Comparison of ENCODE assay signal across 23 cellular contexts in genomic region chrX:9767375-9767774, GRCh38. TPM values are rescaled to one million over a fixed set of nuclear protein-coding genes. Genes with fewer than 3 reads are reported as not detected.
DNase-seq lines count a peak whose midpoint lies in the region; ATAC-seq and TF ChIP-seq lines count a peak whose summit lies in the region.
"Had no signal": no experiment of that assay in that cellular context is flagged by ENCODE, and none has a peak within 500 bp of the region (broad histone marks: within the 10 kb centered on the region; RNA-seq: fewer than 3 reads in every experiment).

No MANE protein-coding gene starts in this region.

- DNase-seq in A673 (ENCODE audit: low spot score), result peak; percentile 83
- DNase-seq in DND-41, result peak; percentile 79
- peak; percentile 44 for DNase-seq in NCI-H526 treated with DMSO at 0.1 percent for 48 hours (lab: John Stamatoyannopoulos, UW)
- no peak for DNase-seq in glutamatergic neuron
- DNase-seq in activated effector memory CD4-positive, alpha-beta T cell treated with anti-CD3 and anti-CD28 coated beads, Interleukin-2, amount 50 U/mL, for 16 hours, result no peak
- no peak for DNase-seq in activated T-cell treated with anti-CD3 and anti-CD28 coated beads, Interleukin-2, amount 50 U/mL, for 24 hours
- DNase-seq in SKM-1 treated with dmso at 0.1 percent for 144 hours (lab: John Stamatoyannopoulos, UW; ENCODE audit: unreplicated experiment), result no peak
- DNase-seq: activated CD4-positive, alpha-beta T cell treated with anti-CD3 and anti-CD28 coated beads, Interleukin-2, amount 50 U/mL, for 48 hours; activated naive CD4-positive, alpha-beta T cell treated with anti-CD3 and anti-CD28 coated beads, Interleukin-2, amount 10 ng/mL, durations not matched to agents 7 days and 5 days; amniotic stem cell; effector CD8-positive, alpha-beta T cell; NCI-H1105; NCI-H2029; NCI-H510A; nephron progenitor cell; ovary; retina; T-helper 1 cell had no signal

- no peak for TF ChIP-seq CTCF in A673 (conservative IDR thresholded peaks at IDR 0.05; ENCODE audit: low read depth, low read length)
- TF ChIP-seq CTCF in DND-41 (IDR thresholded peaks at IDR 0.05; ENCODE audit: borderline replicate concordance, extremely low read depth, low read length, poor library complexity, severe bottlenecking), result no peak
- TF ChIP-seq CTCF in glutamatergic neuron (IDR thresholded peaks at IDR 0.05; ENCODE audit: partially characterized antibody, unreplicated experiment), result no peak

- H3K9me3 ChIP-seq in A673 (ENCODE audit: low read depth, low read length, poor library complexity, severe bottlenecking) (no peaks in the 10 kb centered on the region), DND-41 (ENCODE audit: insufficient read depth, low read length, severe bottlenecking) (no peaks in the 10 kb centered on the region)
- H3K9me3 ChIP-seq: ovary, SJSA1, tibial nerve had no signal

- no peaks in the 10 kb centered on the region for H3K36me3 Mint-ChIP-seq in glutamatergic neuron (ENCODE audit: unreplicated experiment)
- H3K36me3 Mint-ChIP-seq in activated T-cell treated with anti-CD3 and anti-CD28 coated beads, Interleukin-2, amount 50 U/mL, for 24 hours (ENCODE audit: low read depth), result no peaks in the 10 kb centered on the region
- H3K36me3 Mint-ChIP-seq: activated naive CD4-positive, alpha-beta T cell treated with anti-CD3 and anti-CD28 coated beads, Interleukin-2, amount 10 ng/mL, durations not matched to agents 7 days and 5 days had no signal

- CTCF ChIA-PET in A673 (lab: Charles Lee), result no interaction called here

- no peaks in the 10 kb centered on the region for H3K79me2 ChIP-seq in DND-41 (ENCODE audit: insufficient read depth, low read length)

- peaks cover 16% of the 10 kb centered on the region for H3K4me1 ChIP-seq in A673 (ENCODE audit: insufficient read depth, low read length, poor library complexity, severe bottlenecking)
- H3K4me1 ChIP-seq in DND-41 (ENCODE audit: insufficient read depth, low read length), result peaks cover 31% of the 10 kb centered on the region
- H3K4me1 ChIP-seq: SJSA1, tibial nerve had no signal

- intact Hi-C loops in A673 (cut with micrococcal nuclease; ENCODE audit: unreplicated experiment), result no loop called here

- peak overlapping the region; percentile 8 for H3K27ac Mint-ChIP-seq in glutamatergic neuron (ENCODE audit: unreplicated experiment)
- H3K27ac Mint-ChIP-seq in activated T-cell treated with anti-CD3 and anti-CD28 coated beads, Interleukin-2, amount 50 U/mL, for 24 hours, result no peak overlapping the region
- H3K27ac Mint-ChIP-seq: activated naive CD4-positive, alpha-beta T cell treated with anti-CD3 and anti-CD28 coated beads, Interleukin-2, amount 10 ng/mL, durations not matched to agents 7 days and 5 days; activated T-helper 1 cell treated with anti-CD3 and anti-CD28 coated beads, Interleukin-12 subunit alpha, Interleukin-12 subunit beta, Interleukin-2, Interleukin-4 antibody, amounts not matched to agents 30 ng/mL and 10 ng/mL and 1 ng/mL, durations not matched to agents 14 hours and 24 hours and 36 hours; GM23338; nephron progenitor cell had no signal

- no peaks in the 10 kb centered on the region for H3K27me3 Mint-ChIP-seq in glutamatergic neuron (ENCODE audit: unreplicated experiment)
- H3K27me3 Mint-ChIP-seq in activated T-cell treated with anti-CD3 and anti-CD28 coated beads, Interleukin-2, amount 50 U/mL, for 24 hours, result peaks cover 62% of the 10 kb centered on the region

- ATAC-seq in DND-41 (ENCODE audit: insufficient read depth, low read depth), result peak; percentile 94
- ATAC-seq: esophagus mucosa, GM23338 had no signal

- POLR2A ChIA-PET in A673 (lab: Charles Lee; ENCODE audit: low non-redundant PET), result no interaction called here

- no peak overlapping the region for H3K4me3 ChIP-seq in A673 (ENCODE audit: low read depth, low read length, poor library complexity, severe bottlenecking)
- no peak overlapping the region for H3K4me3 ChIP-seq in DND-41 (ENCODE audit: low read depth in 1 of 2, low read length in 2 of 2)
- H3K4me3 ChIP-seq: GM23338, ovary, SJSA1, tibial nerve had no signal

- H3K27me3 ChIP-seq in A673 (replicated peaks; ENCODE audit: insufficient read depth, low read depth, low read length, poor library complexity) (no peaks in the 10 kb centered on the region), DND-41 (ENCODE audit: insufficient read depth, low read length, poor library complexity) (no peaks in the 10 kb centered on the region)
- H3K27me3 ChIP-seq: ovary, SJSA1 had no signal

- no peak overlapping the region for H3K27ac ChIP-seq in A673 (ENCODE audit: low read depth, low read length, poor library complexity, severe bottlenecking)
- H3K27ac ChIP-seq in DND-41 (ENCODE audit: low read length), result peak overlapping the region; percentile 56; the same call in 1 of the 2 replicates
- H3K27ac ChIP-seq: ovary, SJSA1, tibial nerve had no signal

- H2AFZ ChIP-seq in DND-41 (ENCODE audit: low read depth, low read length), result no peak overlapping the region
- H2AFZ ChIP-seq: GM23338 had no signal

- H3K4me1 Mint-ChIP-seq in glutamatergic neuron (ENCODE audit: low read depth, unreplicated experiment), result peaks cover 7% of the 10 kb centered on the region
- no peaks in the 10 kb centered on the region for H3K4me1 Mint-ChIP-seq in activated T-cell treated with anti-CD3 and anti-CD28 coated beads, Interleukin-2, amount 50 U/mL, for 24 hours (ENCODE audit: low read depth)

- H3K4me3 Mint-ChIP-seq in glutamatergic neuron (ENCODE audit: unreplicated experiment), result no peak overlapping the region
- H3K4me3 Mint-ChIP-seq in activated T-cell treated with anti-CD3 and anti-CD28 coated beads, Interleukin-2, amount 50 U/mL, for 24 hours, result no peak overlapping the region
- H3K4me3 Mint-ChIP-seq: activated naive CD4-positive, alpha-beta T cell treated with anti-CD3 and anti-CD28 coated beads, Interleukin-2, amount 10 ng/mL, durations not matched to agents 7 days and 5 days; activated T-helper 1 cell treated with anti-CD3 and anti-CD28 coated beads, Interleukin-12 subunit alpha, Interleukin-12 subunit beta, Interleukin-2, Interleukin-4 antibody, amounts not matched to agents 30 ng/mL and 10 ng/mL and 1 ng/mL, durations not matched to agents 14 hours and 24 hours and 36 hours; GM23338; nephron progenitor cell had no signal

- H4K20me1 ChIP-seq in DND-41 (ENCODE audit: insufficient read depth, low read length), result peaks cover 3% of the 10 kb centered on the region; the same call in 1 of the 2 replicates

- no peaks in the 10 kb centered on the region for H3K36me3 ChIP-seq in A673 (ENCODE audit: insufficient read depth, low read length, poor library complexity, severe bottlenecking)
- H3K36me3 ChIP-seq in DND-41 (ENCODE audit: insufficient read depth, low read length), result no peaks in the 10 kb centered on the region
- H3K36me3 ChIP-seq: ovary, SJSA1, tibial nerve had no signal

- H3K9ac ChIP-seq in DND-41 (ENCODE audit: low read depth, low read length), result no peak overlapping the region

- no peaks in the 10 kb centered on the region for H3K9me3 Mint-ChIP-seq in glutamatergic neuron (ENCODE audit: unreplicated experiment)
- H3K9me3 Mint-ChIP-seq in activated T-cell treated with anti-CD3 and anti-CD28 coated beads, Interleukin-2, amount 50 U/mL, for 24 hours, result no peaks in the 10 kb centered on the region
- H3K9me3 Mint-ChIP-seq: activated naive CD4-positive, alpha-beta T cell treated with anti-CD3 and anti-CD28 coated beads, Interleukin-2, amount 10 ng/mL, durations not matched to agents 7 days and 5 days; activated T-helper 1 cell treated with anti-CD3 and anti-CD28 coated beads, Interleukin-12 subunit alpha, Interleukin-12 subunit beta, Interleukin-2, Interleukin-4 antibody, amounts not matched to agents 30 ng/mL and 10 ng/mL and 1 ng/mL, durations not matched to agents 14 hours and 24 hours and 36 hours; GM23338 had no signal

- BruUV-seq in A673 (replicated peaks; lab: Mats Ljungman, UMichigan), result no TSS peak

- 0 out of 2 replicates have a peak overlapping the region, but pooled peaks have one; percentile 7 for H3K4me2 ChIP-seq in DND-41 (ENCODE audit: insufficient read depth, low read length)
- H3K4me2 ChIP-seq: GM23338 had no signal

RNA-seq across cellular contexts. Expression of gene GPR143, which starts 1.7 kb away (rescaled TPM):
- 0.50 and 1.2 TPM in 2 replicates for total RNA-seq in A673 (2021)
- not detected for total RNA-seq in glutamatergic neuron (ENCODE audit: unreplicated experiment)
- total RNA-seq: activated T-helper 1 cell treated with anti-CD3 and anti-CD28 coated beads, Interleukin-12 subunit alpha, Interleukin-12 subunit beta, Interleukin-2, Interleukin-4 antibody, amounts not matched to agents 30 ng/mL and 10 ng/mL and 1 ng/mL, durations not matched to agents 14 hours and 24 hours and 36 hours; SJSA1 had no signal

RNA-seq across cellular contexts. Expression of gene SHROOM2, which starts 18.9 kb away (rescaled TPM):
- total RNA-seq in A673 (2021) (3.7 and 5.4 TPM in 2 replicates), glutamatergic neuron (ENCODE audit: unreplicated experiment) (3.1 TPM)
- total RNA-seq: activated T-helper 1 cell treated with anti-CD3 and anti-CD28 coated beads, Interleukin-12 subunit alpha, Interleukin-12 subunit beta, Interleukin-2, Interleukin-4 antibody, amounts not matched to agents 30 ng/mL and 10 ng/mL and 1 ng/mL, durations not matched to agents 14 hours and 24 hours and 36 hours had no signal

Comparison
In these comparisons a context has a peak if more than half of its experiments do, and no peak if none do; other contexts are left out.
1. DNase-seq: peak in A673 (single experiment), DND-41 (single experiment) and NCI-H526 treated with DMSO at 0.1 percent for 48 hours (single experiment); none in glutamatergic neuron (single experiment), activated effector memory CD4-positive, alpha-beta T cell treated with anti-CD3 and anti-CD28 coated beads, Interleukin-2, amount 50 U/mL, for 16 hours (single experiment), activated T-cell treated with anti-CD3 and anti-CD28 coated beads, Interleukin-2, amount 50 U/mL, for 24 hours (single experiment) and SKM-1 treated with dmso at 0.1 percent for 144 hours (single experiment).